Comparison of ENCODE assay signal across 10 cellular contexts in genomic region chr17:70905796-70906195, GRCh38.
DNase-seq lines count a peak whose midpoint lies in the region; ATAC-seq and TF ChIP-seq lines count a peak whose summit lies in the region.
"Had no signal": no experiment of that assay in that cellular context is flagged by ENCODE, and none has a peak within 500 bp of the region (broad histone marks: within the 10 kb centered on the region; RNA-seq: fewer than 3 reads in every experiment).

No MANE protein-coding gene starts in this region.

- H3K4me1 ChIP-seq in adrenal gland (replicated peaks in 1 of 2): peaks cover 0 to 3% of the 10 kb centered on the region in 2 donors
- no peaks in the 10 kb centered on the region for H3K4me1 ChIP-seq in left ventricle myocardium inferior
- peaks cover 17% of the 10 kb centered on the region for H3K4me1 ChIP-seq in smooth muscle cell (ENCODE audit: low read depth)
- no peaks in the 10 kb centered on the region for H3K4me1 ChIP-seq in MM.1S (ENCODE audit: low read length)

- H4K20me1 ChIP-seq in smooth muscle cell (ENCODE audit: low read depth) (no peaks in the 10 kb centered on the region), MM.1S (ENCODE audit: insufficient read depth, low read length) (no peaks in the 10 kb centered on the region)

- CTCF ChIA-PET in WTC11 (lab: Charles Lee): no interaction called here
- CTCF ChIA-PET in activated CD4-positive, alpha-beta T cell treated with anti-CD3 and anti-CD28 coated beads for 36 hours (lab: Charles Lee): no interaction called here

- H3K27ac ChIP-seq in adrenal gland: peak overlapping the region in 1 of 5 donors; percentile 25
- no peak overlapping the region for H3K27ac ChIP-seq in left ventricle myocardium inferior (replicated peaks)
- H3K27ac ChIP-seq in smooth muscle cell (ENCODE audit: low read depth): peak overlapping the region; percentile 99
- no peak overlapping the region for H3K27ac ChIP-seq in MM.1S (ENCODE audit: low read length)

- TF ChIP-seq CTCF in adrenal gland (IDR thresholded peaks at IDR 0.05): no peak
- TF ChIP-seq CTCF in left ventricle myocardium inferior (IDR thresholded peaks at IDR 0.05; ENCODE audit: borderline replicate concordance): no peak
- TF ChIP-seq CTCF in smooth muscle cell (IDR thresholded peaks at IDR 0.05; ENCODE audit: borderline replicate concordance, insufficient read depth, poor library complexity, severe bottlenecking): no peak
- TF ChIP-seq CTCF in MM.1S (IDR thresholded peaks at IDR 0.05; ENCODE audit: low read length): no peak
- no peak for TF ChIP-seq CTCF in WTC11 (IDR thresholded peaks at IDR 0.05)

- POLR2A ChIA-PET in WTC11 (lab: Charles Lee): no interaction called here
- POLR2A ChIA-PET in activated CD4-positive, alpha-beta T cell treated with anti-CD3 and anti-CD28 coated beads for 36 hours (lab: Charles Lee): no interaction called here

- H2AFZ ChIP-seq in smooth muscle cell (ENCODE audit: low read depth) (no peak overlapping the region), MM.1S (ENCODE audit: low read length) (no peak overlapping the region)

- no peak overlapping the region for H3K4me3 ChIP-seq in adrenal gland
- H3K4me3 ChIP-seq in left ventricle myocardium inferior: no peak overlapping the region
- H3K4me3 ChIP-seq in smooth muscle cell: no peak overlapping the region
- H3K4me3 ChIP-seq in MM.1S (ENCODE audit: low read length): no peak overlapping the region

- 36 to 42% (median 38%) methylated on average over 3 of the region's 3 CpGs for WGBS in adrenal gland, 4 donors
- WGBS in smooth muscle cell (ENCODE audit: low lambda C conversion rate): 9% methylated on average over 3 of the region's 3 CpGs

- H3K27me3 ChIP-seq in adrenal gland (no peaks in the 10 kb centered on the region), left ventricle myocardium inferior (ENCODE audit: low read depth) (no peaks in the 10 kb centered on the region), smooth muscle cell (ENCODE audit: low read depth) (no peaks in the 10 kb centered on the region), MM.1S (replicated peaks; ENCODE audit: insufficient read depth, low read length) (no peaks in the 10 kb centered on the region)

- H3K4me1 Mint-ChIP-seq in WTC11: peaks cover 15% of the 10 kb centered on the region
- H3K4me1 Mint-ChIP-seq in activated CD4-positive, alpha-beta T cell treated with anti-CD3 and anti-CD28 coated beads for 36 hours: no peaks in the 10 kb centered on the region
- H3K4me1 Mint-ChIP-seq: memory B cell had no signal

- TF ChIP-seq POLR2A in adrenal gland (IDR thresholded peaks at IDR 0.05): no peak

- peak overlapping the region; percentile 77 for H3K9ac ChIP-seq in smooth muscle cell (ENCODE audit: low read depth)
- H3K9ac ChIP-seq in MM.1S (ENCODE audit: low read length): no peak overlapping the region

- peaks cover 28% of the 10 kb centered on the region for H3K9me3 Mint-ChIP-seq in WTC11
- H3K9me3 Mint-ChIP-seq in activated CD4-positive, alpha-beta T cell treated with anti-CD3 and anti-CD28 coated beads for 36 hours (ENCODE audit: low read depth): peaks cover 7% of the 10 kb centered on the region

- peaks cover 11% of the 10 kb centered on the region for H3K36me3 Mint-ChIP-seq in WTC11
- H3K36me3 Mint-ChIP-seq in activated CD4-positive, alpha-beta T cell treated with anti-CD3 and anti-CD28 coated beads for 36 hours (ENCODE audit: low read depth): no peaks in the 10 kb centered on the region
- H3K36me3 Mint-ChIP-seq: memory B cell had no signal

- ATAC-seq in HG03045 (IDR thresholded peaks at IDR 0.05; ENCODE audit: unreplicated experiment) (no peak), WTC11 (no peak)
- ATAC-seq in activated CD4-positive, alpha-beta T cell treated with anti-CD3 and anti-CD28 coated beads for 36 hours: no peak

- H3K4me3 Mint-ChIP-seq in WTC11: no peak overlapping the region
- H3K4me3 Mint-ChIP-seq in activated CD4-positive, alpha-beta T cell treated with anti-CD3 and anti-CD28 coated beads for 36 hours: no peak overlapping the region
- H3K4me3 Mint-ChIP-seq: memory B cell had no signal

- H3K27ac Mint-ChIP-seq in WTC11: no peak overlapping the region
- H3K27ac Mint-ChIP-seq in activated CD4-positive, alpha-beta T cell treated with anti-CD3 and anti-CD28 coated beads for 36 hours: no peak overlapping the region
- H3K27ac Mint-ChIP-seq: memory B cell had no signal

- no peaks in the 10 kb centered on the region; the same call in 1 of the 2 replicates for H3K27me3 Mint-ChIP-seq in WTC11 (ENCODE audit: low read depth)
- H3K27me3 Mint-ChIP-seq in activated CD4-positive, alpha-beta T cell treated with anti-CD3 and anti-CD28 coated beads for 36 hours: no peaks in the 10 kb centered on the region
- H3K27me3 Mint-ChIP-seq: memory B cell had no signal

- DNase-seq in HPDE6-E6E7 (ENCODE audit: extremely low spot score) (peak; percentile 19), adrenal gland (peak; percentile 16 to 79 (median 52)), left ventricle myocardium inferior (peak; percentile 46), smooth muscle cell (lab: John Stamatoyannopoulos, UW; ENCODE audit: unreplicated experiment) (no peak), MM.1S (no peak), WTC11 (ENCODE audit: low spot score) (no peak)
- DNase-seq in activated CD4-positive, alpha-beta T cell treated with anti-CD3 and anti-CD28 coated beads for 36 hours: no peak
- DNase-seq: stimulated activated CD4-positive, alpha-beta T cell treated with anti-CD3 and anti-CD28 coated beads, Interleukin-4, amount 100 ng/mL, for 24 hours had no signal

- intact Hi-C loops in adrenal gland (cut with DNase I) (no loop called here), left ventricle myocardium inferior (cut with micrococcal nuclease) (no loop called here)
- intact Hi-C loops in activated CD4-positive, alpha-beta T cell treated with anti-CD3 and anti-CD28 coated beads for 36 hours (cut with DNase I, micrococcal nuclease): no loop called here

- peak overlapping the region; percentile 56 for H3K4me2 ChIP-seq in smooth muscle cell
- no peak overlapping the region for H3K4me2 ChIP-seq in MM.1S (ENCODE audit: low read depth, low read length)

- H3K36me3 ChIP-seq in adrenal gland (replicated peaks in 1 of 2) (no peaks in the 10 kb centered on the region), left ventricle myocardium inferior (no peaks in the 10 kb centered on the region), smooth muscle cell (ENCODE audit: low read depth) (no peaks in the 10 kb centered on the region), MM.1S (replicated peaks; ENCODE audit: insufficient read depth, low read length) (no peaks in the 10 kb centered on the region)

- no peaks in the 10 kb centered on the region for H3K9me2 ChIP-seq in MM.1S (replicated peaks; ENCODE audit: insufficient read depth, low read length)

- no peaks in the 10 kb centered on the region for H3K9me3 ChIP-seq in adrenal gland (replicated peaks in 1 of 3)
- peaks cover 24% of the 10 kb centered on the region for H3K9me3 ChIP-seq in left ventricle myocardium inferior (replicated peaks)
- peaks cover 5% of the 10 kb centered on the region for H3K9me3 ChIP-seq in smooth muscle cell (replicated peaks; ENCODE audit: low read depth)
- no peaks in the 10 kb centered on the region for H3K9me3 ChIP-seq in MM.1S (replicated peaks; ENCODE audit: insufficient read depth, low read length)

- H3K79me2 ChIP-seq in smooth muscle cell (ENCODE audit: low read depth) (no peaks in the 10 kb centered on the region), MM.1S (ENCODE audit: low read length) (no peaks in the 10 kb centered on the region)

- H3F3A ChIP-seq in smooth muscle cell (ENCODE audit: low read depth): peaks cover 6% of the 10 kb centered on the region
- H3F3A ChIP-seq in MM.1S (ENCODE audit: insufficient read depth, low read length): no peaks in the 10 kb centered on the region

TF ChIP-seq in WTC11, 78 proteins besides CTCF, POLR2A, EP300 and RAD21 (continues in another document):
- TF ChIP-seq RORB (CRISPR knock-in tag; IDR thresholded peaks at IDR 0.05): no peak
- TF ChIP-seq AR (CRISPR knock-in tag; IDR thresholded peaks at IDR 0.05): no peak
- no peak for TF ChIP-seq NR1H2 (CRISPR knock-in tag; IDR thresholded peaks at IDR 0.05)
- no peak for TF ChIP-seq E2F5 (CRISPR knock-in tag; IDR thresholded peaks at IDR 0.05)
- TF ChIP-seq KAT7 (CRISPR knock-in tag; IDR thresholded peaks at IDR 0.05; ENCODE audit: borderline replicate concordance): no peak
- TF ChIP-seq PRRX2 (CRISPR knock-in tag; IDR thresholded peaks at IDR 0.05): no peak
- no peak for TF ChIP-seq MAX (CRISPR knock-in tag; IDR thresholded peaks at IDR 0.05)
- TF ChIP-seq NFYB (CRISPR knock-in tag; conservative IDR thresholded peaks at IDR 0.05; ENCODE audit: low read depth): no peak

Comparison
In these comparisons a context has a peak if more than half of its experiments do, and no peak if none do; other contexts are left out.
1. DNase-seq: peak in HPDE6-E6E7 (single experiment), adrenal gland (7 of 7) and left ventricle myocardium inferior (single experiment); none in smooth muscle cell (single experiment), MM.1S (single experiment), WTC11 (single experiment) and activated CD4-positive, alpha-beta T cell treated with anti-CD3 and anti-CD28 coated beads for 36 hours (single experiment).